Comparison of ENCODE assay signal across 19 cellular contexts in the genomic region with DNA sequence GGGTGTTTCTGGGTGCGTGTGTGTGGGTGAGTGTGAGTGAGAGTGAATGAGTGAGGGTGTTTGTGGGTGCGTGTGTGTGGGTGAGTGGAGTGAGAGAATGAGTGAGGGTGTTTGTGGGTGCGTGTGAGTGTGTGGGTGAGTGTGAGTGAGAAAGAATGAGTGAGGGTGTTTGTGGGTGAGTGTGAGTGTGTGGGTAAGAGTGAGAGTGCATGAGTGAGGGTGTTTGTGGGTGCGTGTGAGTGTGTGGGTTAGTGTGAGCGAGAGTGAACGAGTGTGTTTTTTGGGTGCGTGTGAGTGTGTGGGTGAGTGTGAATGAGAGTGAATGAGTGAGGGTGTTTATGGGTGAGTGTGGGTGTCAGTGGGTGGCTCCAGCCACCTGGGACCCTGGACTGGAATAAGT.
DNase-seq lines count a peak whose midpoint lies in the region; ATAC-seq, FAIRE-seq and TF ChIP-seq lines count a peak whose summit lies in the region.
"Had no signal": no experiment of that assay in that cellular context is flagged by ENCODE, and none has a peak within 500 bp of the region (broad histone marks: within the 10 kb centered on the region; RNA-seq: fewer than 3 reads in every experiment).

No MANE protein-coding gene starts in this region.

- TF ChIP-seq CTCF in HEK293 (tag by site-specific recombination; IDR thresholded peaks at IDR 0.05): no peak
- no peak for TF ChIP-seq CTCF in GM12878 (IDR thresholded peaks at IDR 0.05 in 2 of 3, conservative IDR thresholded peaks at IDR 0.05 in 1 of 3; ENCODE audit: control insufficient read depth in 2 of 3, extremely low read depth in 1 of 3, insufficient read depth in 1 of 3, low read depth in 3 of 3, low read length in 3 of 3)
- no peak for TF ChIP-seq CTCF in nephron progenitor cell (IDR thresholded peaks at IDR 0.05)
- TF ChIP-seq CTCF in upper lobe of right lung (IDR thresholded peaks at IDR 0.05): no peak

- H3K9ac ChIP-seq in GM12878 (ENCODE audit: control insufficient read depth, insufficient read depth, low read length): no peak overlapping the region

- H3K4me3 ChIP-seq in HEK293 (ENCODE audit: low read depth, low read length) (no peak overlapping the region), GM12878 (no peak overlapping the region), upper lobe of right lung (no peak overlapping the region)
- H3K4me3 ChIP-seq: A549, GM23338, HAP-1 had no signal

- H3K27me3 ChIP-seq in GM12878 (replicated peaks in 1 of 2; ENCODE audit: control insufficient read depth in 2 of 2, insufficient read depth in 2 of 2, low read length in 1 of 2): no peaks in the 10 kb centered on the region
- no peaks in the 10 kb centered on the region for H3K27me3 ChIP-seq in upper lobe of right lung

- H3K36me3 ChIP-seq in HEK293 (ENCODE audit: control insufficient read depth in 2 of 2, insufficient read depth in 1 of 2, low read length in 2 of 2) (no peaks in the 10 kb centered on the region), GM12878 (ENCODE audit: control insufficient read depth in 2 of 2, insufficient read depth in 2 of 2, low read length in 1 of 2) (no peaks in the 10 kb centered on the region), upper lobe of right lung (no peaks in the 10 kb centered on the region)
- H3K36me3 ChIP-seq: HAP-1 had no signal

- no peak overlapping the region for H3K4me2 ChIP-seq in GM12878 (ENCODE audit: control insufficient read depth, insufficient read depth)
- H3K4me2 ChIP-seq: A549, GM23338 had no signal

- DNase-seq in GM12878 (ENCODE audit: low read depth, low spot score): no peak
- no peak for DNase-seq in nephron progenitor cell
- DNase-seq in upper lobe of right lung: no peak
- DNase-seq: 8988T; C1 segment of cervical spinal cord; Caco-2; CD4-positive, alpha-beta memory T cell; DMS153; DND-41 had no signal

- H3K4me3 Mint-ChIP-seq in nephron progenitor cell: no peak overlapping the region
- H3K4me3 Mint-ChIP-seq: CD4-positive, alpha-beta memory T cell; GM23338 had no signal

- no peak overlapping the region for H2AFZ ChIP-seq in GM12878 (ENCODE audit: control insufficient read depth, low read depth, low read length)
- H2AFZ ChIP-seq: GM23338 had no signal

- peaks cover 5% of the 10 kb centered on the region for H3K9me3 Mint-ChIP-seq in nephron progenitor cell
- H3K9me3 Mint-ChIP-seq: GM23338 had no signal

- intact Hi-C loops in GM12878 (cut with micrococcal nuclease; ENCODE audit: unreplicated experiment): no loop called here
- intact Hi-C loops in upper lobe of right lung (cut with DNase I): no loop called here

- no peaks in the 10 kb centered on the region for H3K79me2 ChIP-seq in GM12878 (ENCODE audit: control insufficient read depth, insufficient read depth, low read length)

- H3K27ac Mint-ChIP-seq in nephron progenitor cell: peak overlapping the region; percentile 24
- H3K27ac Mint-ChIP-seq: CD4-positive, alpha-beta memory T cell; GM23338 had no signal

- RAD21 ChIA-PET in GM12878 (lab: Charles Lee; ENCODE audit: unreplicated experiment): no interaction called here

- H3K4me1 ChIP-seq in HEK293 (ENCODE audit: control insufficient read depth, insufficient read depth, low read length): no peaks in the 10 kb centered on the region
- no peaks in the 10 kb centered on the region for H3K4me1 ChIP-seq in GM12878 (ENCODE audit: control insufficient read depth, insufficient read depth, low read length)
- H3K4me1 ChIP-seq in upper lobe of right lung: no peaks in the 10 kb centered on the region
- H3K4me1 ChIP-seq: A549, Caco-2 had no signal

- SMC1A ChIA-PET in GM12878 (lab: Charles Lee; ENCODE audit: uncharacterized antibody, unreplicated experiment): no interaction called here

- H3K4me1 Mint-ChIP-seq in nephron progenitor cell: peaks cover 27% of the 10 kb centered on the region
- H3K4me1 Mint-ChIP-seq: CD4-positive, alpha-beta memory T cell had no signal

- CTCF ChIA-PET in HEK293 (lab: Yijun Ruan, JAX) (no interaction called here), GM12878 (lab: Yijun Ruan, JAX) (no interaction called here)

- ATAC-seq in GM12878: no peak
- ATAC-seq in upper lobe of right lung: peak; percentile 9
- ATAC-seq in GM19324 (IDR thresholded peaks at IDR 0.05; ENCODE audit: low FRiP score, unreplicated experiment): no peak
- no peak for ATAC-seq in GM21576 (IDR thresholded peaks at IDR 0.05; ENCODE audit: unreplicated experiment)
- ATAC-seq in GM18498 (IDR thresholded peaks at IDR 0.05; ENCODE audit: unreplicated experiment): no peak
- ATAC-seq: A549, GM23338 had no signal

- 52% methylated on average over 7 of the region's 7 CpGs for WGBS in GM12878 (ENCODE audit: insufficient coverage, insufficient replicate concordance, low lambda C conversion rate, missing lambda C conversion rate)

- no peaks in the 10 kb centered on the region for H3K36me3 Mint-ChIP-seq in nephron progenitor cell (ENCODE audit: low read depth)
- H3K36me3 Mint-ChIP-seq: CD4-positive, alpha-beta memory T cell had no signal

- H3K9me3 ChIP-seq in HEK293 (ENCODE audit: control insufficient read depth, insufficient read depth, low read depth, low read length) (no peaks in the 10 kb centered on the region), GM12878 (replicated peaks; ENCODE audit: control insufficient read depth, insufficient read depth, low read length) (no peaks in the 10 kb centered on the region; the same call in 2 of the 3 replicates), upper lobe of right lung (no peaks in the 10 kb centered on the region)
- H3K9me3 ChIP-seq: A549, Caco-2, HAP-1 had no signal

- H3K27ac ChIP-seq in HEK293 (ENCODE audit: extremely low read depth, low read depth, low read length) (no peak overlapping the region), GM12878 (ENCODE audit: control insufficient read depth, insufficient read depth) (no peak overlapping the region), upper lobe of right lung (no peak overlapping the region)
- H3K27ac ChIP-seq: A549 had no signal

- in situ Hi-C loops in GM12878 (cut with MboI): no loop called here

- POLR2A ChIA-PET in HEK293 (lab: Yijun Ruan, JAX) (no interaction called here), GM12878 (lab: Charles Lee) (no interaction called here)

- H3K27me3 Mint-ChIP-seq in nephron progenitor cell (ENCODE audit: low read depth, poor library complexity): peaks cover 4% of the 10 kb centered on the region
- H3K27me3 Mint-ChIP-seq: CD4-positive, alpha-beta memory T cell had no signal

- H4K20me1 ChIP-seq in GM12878 (ENCODE audit: control insufficient read depth, insufficient read depth): no peaks in the 10 kb centered on the region

- BruUV-seq in GM12878 (replicated peaks; lab: Mats Ljungman, UMichigan): no TSS peak

- FAIRE-seq in GM12878 (lab: Jason Lieb, UNC): no peak
- FAIRE-seq: A549, G401.6, GM12891, H54 had no signal

- no peak for TF ChIP-seq EP300 in GM12878 (IDR thresholded peaks at IDR 0.05; ENCODE audit: borderline replicate concordance in 1 of 2, control insufficient read depth in 1 of 2, low read depth in 2 of 2, low read length in 2 of 2)

- no peak for TF ChIP-seq RAD21 in GM12878 (IDR thresholded peaks at IDR 0.05; ENCODE audit: insufficient read depth, low read depth, low read length)

- no peak for TF ChIP-seq POLR2A in GM12878 (IDR thresholded peaks at IDR 0.05; ENCODE audit: low read depth, low read length)

TF ChIP-seq in HEK293, 187 proteins besides CTCF, POLR2A, EP300 and RAD21:
- TF ChIP-seq HOXD13 (CRISPR knock-in tag; IDR thresholded peaks at IDR 0.05; ENCODE audit: borderline replicate concordance): no peak
- peak; percentile 90 for TF ChIP-seq PRDM1 (tag by site-specific recombination; IDR thresholded peaks at IDR 0.05)

TF ChIP-seq in GM12878, 131 proteins besides CTCF, POLR2A, EP300 and RAD21:
- TF ChIP-seq, protein P1, sequence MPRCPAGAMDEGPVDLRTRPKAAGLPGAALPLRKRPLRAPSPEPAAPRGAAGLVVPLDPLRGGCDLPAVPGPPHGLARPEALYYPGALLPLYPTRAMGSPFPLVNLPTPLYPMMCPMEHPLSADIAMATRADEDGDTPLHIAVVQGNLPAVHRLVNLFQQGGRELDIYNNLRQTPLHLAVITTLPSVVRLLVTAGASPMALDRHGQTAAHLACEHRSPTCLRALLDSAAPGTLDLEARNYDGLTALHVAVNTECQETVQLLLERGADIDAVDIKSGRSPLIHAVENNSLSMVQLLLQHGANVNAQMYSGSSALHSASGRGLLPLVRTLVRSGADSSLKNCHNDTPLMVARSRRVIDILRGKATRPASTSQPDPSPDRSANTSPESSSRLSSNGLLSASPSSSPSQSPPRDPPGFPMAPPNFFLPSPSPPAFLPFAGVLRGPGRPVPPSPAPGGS (IDR thresholded peaks at IDR 0.05; ENCODE audit: borderline replicate concordance, insufficient read depth, low read depth, low read length, poor library complexity, severe bottlenecking): peak; percentile 86
- TF ChIP-seq SIN3A (IDR thresholded peaks at IDR 0.05; ENCODE audit: low read depth, low read length) (no peak), KLF5 (IDR thresholded peaks at IDR 0.05; ENCODE audit: partially characterized antibody) (no peak)
